10 cellular contexts compared by ENCODE assay signal in genomic region chr18:13376298-13376840, GRCh38.
DNase-seq lines count a peak whose midpoint lies in the region; ATAC-seq and TF ChIP-seq lines count a peak whose summit lies in the region.
"Had no signal": no experiment of that assay in that cellular context is flagged by ENCODE, and none has a peak within 500 bp of the region (broad histone marks: within the 10 kb centered on the region; RNA-seq: fewer than 3 reads in every experiment).

No MANE protein-coding gene starts in this region.

- peak overlapping the region; percentile 87 for H3K4me3 Mint-ChIP-seq in activated T-helper 17 cell treated with anti-CD3 and anti-CD28 coated beads, Interleukin-2, amount 50 U/mL, for 72 hours

- peak; percentile 51 for ATAC-seq in activated T-helper 17 cell treated with anti-CD3 and anti-CD28 coated beads, Interleukin-2, amount 50 U/mL, for 72 hours (replicated peaks)
- no peak for ATAC-seq in left colon

- 92% methylated on average over 23 of the region's 23 CpGs for WGBS in esophagus muscularis mucosa

- no peak for TF ChIP-seq CTCF in esophagus muscularis mucosa (IDR thresholded peaks at IDR 0.05)

- no peaks in the 10 kb centered on the region for H3K9me3 ChIP-seq in esophagus muscularis mucosa

- no peak overlapping the region for H3K4me3 ChIP-seq in esophagus muscularis mucosa

- no peaks in the 10 kb centered on the region for H3K36me3 ChIP-seq in esophagus muscularis mucosa
- H3K36me3 ChIP-seq: WERI-Rb-1 had no signal

- H3K27ac Mint-ChIP-seq in activated T-helper 17 cell treated with anti-CD3 and anti-CD28 coated beads, Interleukin-2, amount 50 U/mL, for 72 hours, result peak overlapping the region; percentile 99

- H3K4me1 Mint-ChIP-seq in activated T-helper 17 cell treated with anti-CD3 and anti-CD28 coated beads, Interleukin-2, amount 50 U/mL, for 72 hours, result peaks cover 58% of the 10 kb centered on the region

- no peaks in the 10 kb centered on the region for H3K9me3 Mint-ChIP-seq in activated T-helper 17 cell treated with anti-CD3 and anti-CD28 coated beads, Interleukin-2, amount 50 U/mL, for 72 hours

- peaks cover 45 to 70% (median 50%) of the 10 kb centered on the region in 4 donors for H3K4me1 ChIP-seq in esophagus muscularis mucosa

- H3K27me3 Mint-ChIP-seq in activated T-helper 17 cell treated with anti-CD3 and anti-CD28 coated beads, Interleukin-2, amount 50 U/mL, for 72 hours, result no peaks in the 10 kb centered on the region

- DNase-seq in T-helper 9 cell (peak; percentile 52), esophagus muscularis mucosa (ENCODE audit: extremely low spot score) (peak; percentile 42), NCI-H526 treated with DMSO at 0.1 percent for 48 hours (lab: John Stamatoyannopoulos, UW) (no peak), left colon (no peak), Kasumi-1 (lab: John Stamatoyannopoulos, UW) (no peak)
- DNase-seq: NCI-H524, WERI-Rb-1 had no signal

- no peak for TF ChIP-seq POLR2A in esophagus muscularis mucosa (IDR thresholded peaks at IDR 0.05; ENCODE audit: low read depth)

- intact Hi-C loops in esophagus muscularis mucosa (cut with DNase I) (loop anchor here (5.0 kb wide), 1 partner anchor 114 kb away; no protein-coding TSS in a partner anchor), left colon (cut with DNase I, micrococcal nuclease) (no loop called here)

- no peak for TF ChIP-seq EP300 in esophagus muscularis mucosa (IDR thresholded peaks at IDR 0.05)

- H3K27ac ChIP-seq in esophagus muscularis mucosa (replicated peaks in 1 of 4), result peak overlapping the region in 2 of 4 donors; percentile 66 to 77
- peak overlapping the region; percentile 62 for H3K27ac ChIP-seq in temporal lobe (ENCODE audit: low read depth, low read length)
- H3K27ac ChIP-seq: parathyroid adenoma, WERI-Rb-1 had no signal

- no peaks in the 10 kb centered on the region for H3K27me3 ChIP-seq in esophagus muscularis mucosa

- peaks cover 17% of the 10 kb centered on the region for H3K36me3 Mint-ChIP-seq in activated T-helper 17 cell treated with anti-CD3 and anti-CD28 coated beads, Interleukin-2, amount 50 U/mL, for 72 hours (ENCODE audit: low read depth)

Comparison
In these comparisons a context has a peak if more than half of its experiments do, and no peak if none do; other contexts are left out.
1. DNase-seq: peak in T-helper 9 cell (single experiment) and esophagus muscularis mucosa (single experiment); none in NCI-H526 treated with DMSO at 0.1 percent for 48 hours (single experiment), left colon (0 of 2) and Kasumi-1 (0 of 2).